In genomic region chr10:71284544-71285179, GRCh38 we compare ENCODE assay signal across 2 cellular contexts.
TF ChIP-seq lines count a peak whose summit lies in the region.

No MANE protein-coding gene starts in this region.

TF ChIP-seq in HCT116, 20 proteins besides CTCF, POLR2A, EP300 and RAD21:
- TF ChIP-seq ZNF274 (IDR thresholded peaks at IDR 0.05; ENCODE audit: low read depth, low read length) (no peak), CBX3 (IDR thresholded peaks at IDR 0.05; ENCODE audit: low read depth) (no peak), ZFX (IDR thresholded peaks at IDR 0.05) (no peak), SRF (IDR thresholded peaks at IDR 0.05; ENCODE audit: low read depth) (no peak), TCF7L2 (IDR thresholded peaks at IDR 0.05; ENCODE audit: borderline replicate concordance, extremely low read depth, insufficient read depth, insufficient read length) (no peak), EGR1 (IDR thresholded peaks at IDR 0.05; ENCODE audit: low read depth) (no peak), YY1 (IDR thresholded peaks at IDR 0.05; ENCODE audit: extremely low read depth, insufficient replicate concordance, low read depth, low read length) (no peak), JUND (IDR thresholded peaks at IDR 0.05) (no peak), POLR2AphosphoS5 (IDR thresholded peaks at IDR 0.05; ENCODE audit: low read depth, low read length) (no peak)

TF ChIP-seq in H1, 55 proteins besides CTCF, POLR2A, EP300 and RAD21:
- TF ChIP-seq KDM5A (IDR thresholded peaks at IDR 0.05; ENCODE audit: low read length) (no peak), POU5F1 (IDR thresholded peaks at IDR 0.05; ENCODE audit: low read depth, low read length) (no peak), ATF3 (IDR thresholded peaks at IDR 0.05; ENCODE audit: insufficient read depth, low read depth, low read length) (no peak), BRCA1 (IDR thresholded peaks at IDR 0.05; ENCODE audit: low read depth, low read length) (no peak), SP4 (IDR thresholded peaks at IDR 0.05; ENCODE audit: low read length) (no peak), SIN3A (conservative IDR thresholded peaks at IDR 0.05 in 1 of 2, IDR thresholded peaks at IDR 0.05 in 1 of 2; ENCODE audit: low read depth in 1 of 2, low read length in 2 of 2) (no peak), BCL11A (IDR thresholded peaks at IDR 0.05; ENCODE audit: low read depth in 2 of 2, low read length in 2 of 2) (no peak), GTF2F1 (IDR thresholded peaks at IDR 0.05; ENCODE audit: borderline replicate concordance, low read depth, low read length) (no peak), CEBPB (IDR thresholded peaks at IDR 0.05; ENCODE audit: low read depth, low read length) (no peak), SP1 (IDR thresholded peaks at IDR 0.05; ENCODE audit: low read depth, low read length) (no peak), TBP (IDR thresholded peaks at IDR 0.05; ENCODE audit: low read depth, low read length) (no peak), HDAC2 (IDR thresholded peaks at IDR 0.05; ENCODE audit: borderline replicate concordance in 1 of 2, low read depth in 2 of 2, low read length in 2 of 2) (no peak), JUND (IDR thresholded peaks at IDR 0.05; ENCODE audit: low read length) (no peak), GABPA (IDR thresholded peaks at IDR 0.05; ENCODE audit: borderline replicate concordance, insufficient read depth, low read length) (no peak)
- TF ChIP-seq, protein P1, sequence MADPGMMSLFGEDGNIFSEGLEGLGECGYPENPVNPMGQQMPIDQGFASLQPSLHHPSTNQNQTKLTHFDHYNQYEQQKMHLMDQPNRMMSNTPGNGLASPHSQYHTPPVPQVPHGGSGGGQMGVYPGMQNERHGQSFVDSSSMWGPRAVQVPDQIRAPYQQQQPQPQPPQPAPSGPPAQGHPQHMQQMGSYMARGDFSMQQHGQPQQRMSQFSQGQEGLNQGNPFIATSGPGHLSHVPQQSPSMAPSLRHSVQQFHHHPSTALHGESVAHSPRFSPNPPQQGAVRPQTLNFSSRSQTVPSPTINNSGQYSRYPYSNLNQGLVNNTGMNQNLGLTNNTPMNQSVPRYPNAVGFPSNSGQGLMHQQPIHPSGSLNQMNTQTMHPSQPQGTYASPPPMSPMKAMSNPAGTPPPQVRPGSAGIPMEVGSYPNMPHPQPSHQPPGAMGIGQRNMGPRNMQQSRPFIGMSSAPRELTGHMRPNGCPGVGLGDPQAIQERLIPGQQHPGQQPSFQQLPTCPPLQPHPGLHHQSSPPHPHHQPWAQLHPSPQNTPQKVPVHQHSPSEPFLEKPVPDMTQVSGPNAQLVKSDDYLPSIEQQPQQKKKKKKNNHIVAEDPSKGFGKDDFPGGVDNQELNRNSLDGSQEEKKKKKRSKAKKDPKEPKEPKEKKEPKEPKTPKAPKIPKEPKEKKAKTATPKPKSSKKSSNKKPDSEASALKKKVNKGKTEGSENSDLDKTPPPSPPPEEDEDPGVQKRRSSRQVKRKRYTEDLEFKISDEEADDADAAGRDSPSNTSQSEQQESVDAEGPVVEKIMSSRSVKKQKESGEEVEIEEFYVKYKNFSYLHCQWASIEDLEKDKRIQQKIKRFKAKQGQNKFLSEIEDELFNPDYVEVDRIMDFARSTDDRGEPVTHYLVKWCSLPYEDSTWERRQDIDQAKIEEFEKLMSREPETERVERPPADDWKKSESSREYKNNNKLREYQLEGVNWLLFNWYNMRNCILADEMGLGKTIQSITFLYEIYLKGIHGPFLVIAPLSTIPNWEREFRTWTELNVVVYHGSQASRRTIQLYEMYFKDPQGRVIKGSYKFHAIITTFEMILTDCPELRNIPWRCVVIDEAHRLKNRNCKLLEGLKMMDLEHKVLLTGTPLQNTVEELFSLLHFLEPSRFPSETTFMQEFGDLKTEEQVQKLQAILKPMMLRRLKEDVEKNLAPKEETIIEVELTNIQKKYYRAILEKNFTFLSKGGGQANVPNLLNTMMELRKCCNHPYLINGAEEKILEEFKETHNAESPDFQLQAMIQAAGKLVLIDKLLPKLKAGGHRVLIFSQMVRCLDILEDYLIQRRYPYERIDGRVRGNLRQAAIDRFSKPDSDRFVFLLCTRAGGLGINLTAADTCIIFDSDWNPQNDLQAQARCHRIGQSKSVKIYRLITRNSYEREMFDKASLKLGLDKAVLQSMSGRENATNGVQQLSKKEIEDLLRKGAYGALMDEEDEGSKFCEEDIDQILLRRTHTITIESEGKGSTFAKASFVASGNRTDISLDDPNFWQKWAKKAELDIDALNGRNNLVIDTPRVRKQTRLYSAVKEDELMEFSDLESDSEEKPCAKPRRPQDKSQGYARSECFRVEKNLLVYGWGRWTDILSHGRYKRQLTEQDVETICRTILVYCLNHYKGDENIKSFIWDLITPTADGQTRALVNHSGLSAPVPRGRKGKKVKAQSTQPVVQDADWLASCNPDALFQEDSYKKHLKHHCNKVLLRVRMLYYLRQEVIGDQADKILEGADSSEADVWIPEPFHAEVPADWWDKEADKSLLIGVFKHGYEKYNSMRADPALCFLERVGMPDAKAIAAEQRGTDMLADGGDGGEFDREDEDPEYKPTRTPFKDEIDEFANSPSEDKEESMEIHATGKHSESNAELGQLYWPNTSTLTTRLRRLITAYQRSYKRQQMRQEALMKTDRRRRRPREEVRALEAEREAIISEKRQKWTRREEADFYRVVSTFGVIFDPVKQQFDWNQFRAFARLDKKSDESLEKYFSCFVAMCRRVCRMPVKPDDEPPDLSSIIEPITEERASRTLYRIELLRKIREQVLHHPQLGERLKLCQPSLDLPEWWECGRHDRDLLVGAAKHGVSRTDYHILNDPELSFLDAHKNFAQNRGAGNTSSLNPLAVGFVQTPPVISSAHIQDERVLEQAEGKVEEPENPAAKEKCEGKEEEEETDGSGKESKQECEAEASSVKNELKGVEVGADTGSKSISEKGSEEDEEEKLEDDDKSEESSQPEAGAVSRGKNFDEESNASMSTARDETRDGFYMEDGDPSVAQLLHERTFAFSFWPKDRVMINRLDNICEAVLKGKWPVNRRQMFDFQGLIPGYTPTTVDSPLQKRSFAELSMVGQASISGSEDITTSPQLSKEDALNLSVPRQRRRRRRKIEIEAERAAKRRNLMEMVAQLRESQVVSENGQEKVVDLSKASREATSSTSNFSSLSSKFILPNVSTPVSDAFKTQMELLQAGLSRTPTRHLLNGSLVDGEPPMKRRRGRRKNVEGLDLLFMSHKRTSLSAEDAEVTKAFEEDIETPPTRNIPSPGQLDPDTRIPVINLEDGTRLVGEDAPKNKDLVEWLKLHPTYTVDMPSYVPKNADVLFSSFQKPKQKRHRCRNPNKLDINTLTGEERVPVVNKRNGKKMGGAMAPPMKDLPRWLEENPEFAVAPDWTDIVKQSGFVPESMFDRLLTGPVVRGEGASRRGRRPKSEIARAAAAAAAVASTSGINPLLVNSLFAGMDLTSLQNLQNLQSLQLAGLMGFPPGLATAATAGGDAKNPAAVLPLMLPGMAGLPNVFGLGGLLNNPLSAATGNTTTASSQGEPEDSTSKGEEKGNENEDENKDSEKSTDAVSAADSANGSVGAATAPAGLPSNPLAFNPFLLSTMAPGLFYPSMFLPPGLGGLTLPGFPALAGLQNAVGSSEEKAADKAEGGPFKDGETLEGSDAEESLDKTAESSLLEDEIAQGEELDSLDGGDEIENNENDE (IDR thresholded peaks at IDR 0.05; ENCODE audit: insufficient replicate concordance, low read length), result no peak
TF ChIP-seq in H1: peak in this region for 0.
